In the genomic region with DNA sequence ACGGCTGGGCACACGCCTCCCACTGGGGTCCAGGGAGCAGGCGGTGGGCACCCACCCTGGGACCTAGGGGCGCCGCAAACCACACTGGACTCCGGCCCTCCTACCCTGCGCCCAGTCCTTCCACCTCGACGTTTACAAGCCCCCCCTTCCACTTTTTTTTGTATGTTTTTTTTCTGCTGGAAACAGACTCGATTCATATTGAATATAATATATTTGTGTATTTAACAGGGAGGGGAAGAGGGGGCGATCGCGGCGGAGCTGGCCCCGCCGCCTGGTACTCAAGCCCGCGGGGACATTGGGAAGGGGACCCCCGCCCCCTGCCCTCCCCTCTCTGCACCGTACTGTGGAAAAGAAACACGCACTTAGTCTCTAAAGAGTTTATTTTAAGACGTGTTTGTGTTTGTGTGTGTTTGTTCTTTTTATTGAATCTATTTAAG, we compare ENCODE assay signal across 1 cellular context.
TF ChIP-seq lines count a peak whose summit lies in the region.

No MANE protein-coding gene starts in this region.

TF ChIP-seq in IMR-90, 13 proteins besides CTCF, POLR2A, EP300 and RAD21:
- peak; percentile 32; the same call in 1 of the 2 replicates for TF ChIP-seq MAZ (IDR thresholded peaks at IDR 0.05; ENCODE audit: borderline replicate concordance, low read depth, low read length)
- no peak for TF ChIP-seq CHD1 (IDR thresholded peaks at IDR 0.05; ENCODE audit: low read depth, low read length)
- TF ChIP-seq, protein P1, sequence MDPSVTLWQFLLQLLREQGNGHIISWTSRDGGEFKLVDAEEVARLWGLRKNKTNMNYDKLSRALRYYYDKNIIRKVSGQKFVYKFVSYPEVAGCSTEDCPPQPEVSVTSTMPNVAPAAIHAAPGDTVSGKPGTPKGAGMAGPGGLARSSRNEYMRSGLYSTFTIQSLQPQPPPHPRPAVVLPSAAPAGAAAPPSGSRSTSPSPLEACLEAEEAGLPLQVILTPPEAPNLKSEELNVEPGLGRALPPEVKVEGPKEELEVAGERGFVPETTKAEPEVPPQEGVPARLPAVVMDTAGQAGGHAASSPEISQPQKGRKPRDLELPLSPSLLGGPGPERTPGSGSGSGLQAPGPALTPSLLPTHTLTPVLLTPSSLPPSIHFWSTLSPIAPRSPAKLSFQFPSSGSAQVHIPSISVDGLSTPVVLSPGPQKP (IDR thresholded peaks at IDR 0.05; ENCODE audit: borderline replicate concordance, low read depth, low read length) = no peak
- TF ChIP-seq FOS (IDR thresholded peaks at IDR 0.05; ENCODE audit: low read depth, low read length) = peak; percentile 44; the same call in 1 of the 2 replicates
- TF ChIP-seq BHLHE40 (IDR thresholded peaks at IDR 0.05; ENCODE audit: low read depth, low read length) = no peak
- TF ChIP-seq RFX5 (IDR thresholded peaks at IDR 0.05; ENCODE audit: low read depth, low read length) = no peak
- TF ChIP-seq, protein P2, sequence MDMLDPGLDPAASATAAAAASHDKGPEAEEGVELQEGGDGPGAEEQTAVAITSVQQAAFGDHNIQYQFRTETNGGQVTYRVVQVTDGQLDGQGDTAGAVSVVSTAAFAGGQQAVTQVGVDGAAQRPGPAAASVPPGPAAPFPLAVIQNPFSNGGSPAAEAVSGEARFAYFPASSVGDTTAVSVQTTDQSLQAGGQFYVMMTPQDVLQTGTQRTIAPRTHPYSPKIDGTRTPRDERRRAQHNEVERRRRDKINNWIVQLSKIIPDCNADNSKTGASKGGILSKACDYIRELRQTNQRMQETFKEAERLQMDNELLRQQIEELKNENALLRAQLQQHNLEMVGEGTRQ (IDR thresholded peaks at IDR 0.05; ENCODE audit: low read depth, low read length) = no peak
- no peak for TF ChIP-seq RCOR1 (IDR thresholded peaks at IDR 0.05; ENCODE audit: insufficient replicate concordance, low read length)
- no peak for TF ChIP-seq MAFK (IDR thresholded peaks at IDR 0.05; ENCODE audit: low read depth, low read length)
- no peak for TF ChIP-seq MXI1 (IDR thresholded peaks at IDR 0.05; ENCODE audit: borderline replicate concordance, low read depth, low read length)
- TF ChIP-seq CEBPB (IDR thresholded peaks at IDR 0.05; ENCODE audit: low read depth, low read length) = no peak
TF ChIP-seq in IMR-90: peak in this region for 2.
